Comparison of ENCODE assay signal across 15 cellular contexts in genomic region chr2:96601382-96602292, GRCh38. TPM values are rescaled to one million over a fixed set of nuclear protein-coding genes. Genes with fewer than 3 reads are reported as not detected.
DNase-seq lines count a peak whose midpoint lies in the region; ATAC-seq and TF ChIP-seq lines count a peak whose summit lies in the region.
"Had no signal": no experiment of that assay in that cellular context is flagged by ENCODE, and none has a peak within 500 bp of the region (broad histone marks: within the 10 kb centered on the region; RNA-seq: fewer than 3 reads in every experiment).

No MANE protein-coding gene starts in this region.

- no peak for DNase-seq in activated T-cell treated with anti-CD3 and anti-CD28 coated beads, Interleukin-2, amount 50 U/mL, for 4 hours
- no peak for DNase-seq in activated T-cell treated with anti-CD3 and anti-CD28 coated beads, Interleukin-2, amount 50 U/mL, for 1 hour
- DNase-seq in WTC11 (ENCODE audit: low spot score) (no peak), immature natural killer cell (no peak), stomach (peak; percentile 30), SKM-1 (lab: John Stamatoyannopoulos, UW; ENCODE audit: unreplicated experiment) (no peak), NCI-H1694 (lab: John Stamatoyannopoulos, UW) (no peak), COLO829 (ENCODE audit: low spot score) (no peak)
- DNase-seq: activated gamma-delta T cell, caudate nucleus, heart right ventricle, KG1, NCI-H82, SIG-M5 had no signal

- H3K36me3 Mint-ChIP-seq in activated T-cell treated with anti-CD3 and anti-CD28 coated beads, Interleukin-2, amount 50 U/mL, for 4 hours (ENCODE audit: insufficient read depth), result peaks cover 54% of the 10 kb centered on the region
- peaks cover 83% of the 10 kb centered on the region for H3K36me3 Mint-ChIP-seq in WTC11
- peaks cover 39 to 77% (median 48%) of the 10 kb centered on the region in 3 donors for H3K36me3 Mint-ChIP-seq in immature natural killer cell

- no peaks in the 10 kb centered on the region for H3K9me3 Mint-ChIP-seq in activated T-cell treated with anti-CD3 and anti-CD28 coated beads, Interleukin-2, amount 50 U/mL, for 4 hours
- H3K9me3 Mint-ChIP-seq in WTC11 (no peaks in the 10 kb centered on the region), immature natural killer cell (no peaks in the 10 kb centered on the region)
- H3K9me3 Mint-ChIP-seq: neural progenitor cell had no signal

- no peaks in the 10 kb centered on the region for H3K9me3 ChIP-seq in stomach
- H3K9me3 ChIP-seq: heart right ventricle had no signal

- intact Hi-C loops in stomach (cut with DNase I; ENCODE audit: low total_unique reads), result no loop called here

- peaks cover 8% of the 10 kb centered on the region for H3K4me1 Mint-ChIP-seq in activated T-cell treated with anti-CD3 and anti-CD28 coated beads, Interleukin-2, amount 50 U/mL, for 4 hours (ENCODE audit: low read depth)
- H3K4me1 Mint-ChIP-seq in WTC11, result no peaks in the 10 kb centered on the region
- peaks cover 4 to 9% of the 10 kb centered on the region in 2 donors for H3K4me1 Mint-ChIP-seq in immature natural killer cell
- H3K4me1 Mint-ChIP-seq: neural progenitor cell had no signal

- H3K4me3 ChIP-seq in stomach, result no peak overlapping the region
- H3K4me3 ChIP-seq: heart right ventricle, neural progenitor cell had no signal

- TF ChIP-seq CTCF in WTC11 (IDR thresholded peaks at IDR 0.05) (no peak), stomach (IDR thresholded peaks at IDR 0.05) (no peak)

- 77 to 97% (median 84%) methylated on average over 6 to 8 of the region's 8 CpGs for WGBS in stomach, 5 donors

- peak; percentile 37 to 41 for ATAC-seq in activated T-cell treated with anti-CD3 and anti-CD28 coated beads, Interleukin-2, amount 50 U/mL, for 4 hours
- no peak for ATAC-seq in WTC11

- peaks cover 0 to 14% (median 5%) of the 10 kb centered on the region in 4 donors for H3K4me1 ChIP-seq in stomach

- H3K27ac Mint-ChIP-seq in WTC11 (no peak overlapping the region), immature natural killer cell (peak overlapping the region in 5 of 6 donors; percentile 3 to 70 (median 49))
- H3K27ac Mint-ChIP-seq: neural progenitor cell had no signal

- peak overlapping the region in 4 of 5 donors; percentile 1 to 34 (median 20) for H3K27ac ChIP-seq in stomach
- H3K27ac ChIP-seq: neural progenitor cell had no signal

- peaks cover 72 to 100% (median 99%) of the 10 kb centered on the region in 4 donors for H3K36me3 ChIP-seq in stomach

- POLR2A ChIA-PET in WTC11 (lab: Charles Lee), result interaction anchor here (0.6 kb wide), 1 partner anchor 1090 kb away, joined by 3 read pairs; no protein-coding TSS in a partner anchor

- TF ChIP-seq EP300 in stomach (IDR thresholded peaks at IDR 0.05), result no peak

- H3K4me3 Mint-ChIP-seq in activated T-cell treated with anti-CD3 and anti-CD28 coated beads, Interleukin-2, amount 50 U/mL, for 4 hours, result no peak overlapping the region
- H3K4me3 Mint-ChIP-seq in WTC11 (no peak overlapping the region), immature natural killer cell (no peak overlapping the region)
- H3K4me3 Mint-ChIP-seq: neural progenitor cell had no signal

- no peaks in the 10 kb centered on the region for H3K27me3 Mint-ChIP-seq in activated T-cell treated with anti-CD3 and anti-CD28 coated beads, Interleukin-2, amount 50 U/mL, for 4 hours (ENCODE audit: low read depth)
- H3K27me3 Mint-ChIP-seq in WTC11 (ENCODE audit: low read depth) (no peaks in the 10 kb centered on the region), immature natural killer cell (ENCODE audit: low read depth in 3 of 3) (peaks cover 0 to 2% (median 0%) of the 10 kb centered on the region in 3 donors)

- no peaks in the 10 kb centered on the region for H3K27me3 ChIP-seq in stomach
- H3K27me3 ChIP-seq: heart right ventricle, neural progenitor cell had no signal

- CTCF ChIA-PET in WTC11 (lab: Charles Lee), result interaction anchor here (0.8 to 1.8 kb wide), 2 partner anchors 48 to 52 kb away, joined by 3 to 6 read pairs; no protein-coding TSS in a partner anchor

- TF ChIP-seq POLR2A in stomach (IDR thresholded peaks at IDR 0.05), result no peak

TF ChIP-seq in WTC11, 78 proteins besides CTCF, POLR2A, EP300 and RAD21:
- peak; percentile 62 for TF ChIP-seq GABPB1 (CRISPR knock-in tag; IDR thresholded peaks at IDR 0.05)
- no peak for TF ChIP-seq E2F4 (CRISPR knock-in tag; IDR thresholded peaks at IDR 0.05; ENCODE audit: borderline replicate concordance, low read depth)

RNA-seq across cellular contexts. Expression of gene KANSL3, which starts 36.5 kb away (rescaled TPM):
- 10 to 100 TPM; 29.1 to 32.3 (median 31.3) TPM for total RNA-seq in activated T-cell treated with anti-CD3 and anti-CD28 coated beads, Interleukin-2, amount 50 U/mL, for 4 hours
- 28.3 to 32.5 TPM (median 29.2 TPM) in 3 replicates for total RNA-seq in WTC11 (2021)
- 10 to 100 TPM in 1 of 3 donors, 1 to 10 TPM in 2; 8.2 to 22.2 (median 9.9) TPM for polyA plus RNA-seq in immature natural killer cell
- 100 to 1,000 TPM in 2 of 5 donors, 10 to 100 TPM in 3; 30.1 to 139 (median 57.2) TPM for total RNA-seq in stomach
- polyA plus RNA-seq in stomach, result 10 to 100 TPM; 13.6 to 15.0 (median 14.6) TPM

RNA-seq across cellular contexts. Expression of gene FER1L5, which starts 40.9 kb away (rescaled TPM):
- not detected for total RNA-seq in activated T-cell treated with anti-CD3 and anti-CD28 coated beads, Interleukin-2, amount 50 U/mL, for 4 hours
- 1.1 to 1.4 TPM (median 1.1 TPM) in 3 replicates for total RNA-seq in WTC11 (2021)
- polyA plus RNA-seq in immature natural killer cell, result not detected
- total RNA-seq in stomach, result under 1 TPM in 1 of 5 donors, not detected in 4; 0.73 TPM
- polyA plus RNA-seq in stomach, result under 1 TPM in 2 of 3 donors, not detected in 1; 0.03 to 0.06 TPM
